Comparison of ENCODE assay signal across 26 cellular contexts in the genomic region with DNA sequence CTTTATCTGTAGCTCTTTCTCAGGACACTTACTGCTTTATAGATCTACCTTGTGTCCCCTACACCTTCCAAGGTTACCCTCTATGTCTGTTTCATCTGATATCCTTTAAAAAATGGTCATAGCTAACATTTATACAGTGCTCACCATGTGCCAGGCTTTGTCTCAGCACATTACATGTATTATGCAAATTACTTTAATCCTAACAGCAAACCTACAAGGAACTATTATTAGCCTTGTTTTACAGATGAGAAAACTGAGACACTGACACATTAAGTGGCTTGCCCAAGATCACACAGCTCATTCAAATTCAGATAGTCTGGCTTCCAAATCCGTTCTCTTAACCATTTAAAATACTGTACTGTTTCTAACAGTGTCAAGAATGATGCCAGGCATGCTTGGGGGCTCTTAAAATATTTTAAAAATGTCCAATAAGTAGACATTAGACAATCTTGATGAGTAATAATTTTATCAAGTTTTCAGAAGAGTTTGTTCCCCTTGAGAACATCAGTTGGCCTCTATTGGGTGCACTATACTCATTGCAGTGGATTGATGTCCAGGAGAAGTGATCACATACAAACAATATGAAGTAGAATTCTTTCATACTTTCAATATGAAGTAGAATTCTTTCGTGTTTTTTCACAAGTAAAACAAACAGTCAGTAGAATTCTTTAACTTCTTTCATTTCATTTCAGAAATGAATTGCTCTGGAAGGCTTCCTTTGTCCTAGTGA.
DNase-seq lines count a peak whose midpoint lies in the region; ATAC-seq, FAIRE-seq and TF ChIP-seq lines count a peak whose summit lies in the region.
"Had no signal": no experiment of that assay in that cellular context is flagged by ENCODE, and none has a peak within 500 bp of the region (broad histone marks: within the 10 kb centered on the region; RNA-seq: fewer than 3 reads in every experiment).

No MANE protein-coding gene starts in this region.

- H2AFZ ChIP-seq in IMR-90 (replicated peaks; ENCODE audit: low read length, poor library complexity) (no peak overlapping the region), astrocyte (ENCODE audit: low read depth, low read length) (no peak overlapping the region), neural cell (ENCODE audit: low read depth, low read length) (peak overlapping the region; percentile 9)

- H3K4me1 Mint-ChIP-seq in astrocyte (ENCODE audit: low read depth, unreplicated experiment) (peaks cover 3% of the 10 kb centered on the region), endodermal cell (peaks cover 20% of the 10 kb centered on the region)
- H3K4me1 Mint-ChIP-seq: neural crest cell had no signal

- H3K4me2 ChIP-seq in IMR-90 (ENCODE audit: low read depth, low read length) = no peak overlapping the region
- H3K4me2 ChIP-seq in astrocyte (ENCODE audit: low read length) = no peak overlapping the region
- H3K4me2 ChIP-seq in neural cell (ENCODE audit: low read length) = peak overlapping the region; percentile 60
- H3K4me2 ChIP-seq: BLaER1 treated with 17β-estradiol and CSF1 and Interleukin-3, amounts not matched to agents 10 nM and 100 nM had no signal

- no peak overlapping the region for H2BK20ac ChIP-seq in IMR-90 (ENCODE audit: low read depth, low read length)

- H3K4ac ChIP-seq in IMR-90 (ENCODE audit: low read depth, low read length) = no peak overlapping the region

- H3K4me3 Mint-ChIP-seq in astrocyte (ENCODE audit: unreplicated experiment) (no peak overlapping the region), endodermal cell (no peak overlapping the region)
- H3K4me3 Mint-ChIP-seq: neural crest cell had no signal

- no peak overlapping the region for H3K14ac ChIP-seq in IMR-90 (replicated peaks; ENCODE audit: low read depth, low read length)

- H4K91ac ChIP-seq in IMR-90 (ENCODE audit: insufficient read depth, low read depth, low read length) = no peak overlapping the region

- H3K36me3 ChIP-seq in IMR-90 (ENCODE audit: control insufficient read depth, insufficient read depth, low read length) (no peaks in the 10 kb centered on the region), astrocyte (ENCODE audit: insufficient read depth, low read length) (no peaks in the 10 kb centered on the region), neural cell (ENCODE audit: insufficient read depth, low read length) (no peaks in the 10 kb centered on the region), endodermal cell (ENCODE audit: control insufficient read depth, insufficient read depth, low read length) (no peaks in the 10 kb centered on the region)
- H3K36me3 ChIP-seq: BLaER1 treated with 17β-estradiol and CSF1 and Interleukin-3, amounts not matched to agents 10 nM and 100 nM; cardiac muscle cell; lower lobe of right lung; sigmoid colon had no signal

- H2BK120ac ChIP-seq in IMR-90 (ENCODE audit: low read depth, low read length) = no peak overlapping the region

- H3K27me3 Mint-ChIP-seq in astrocyte (ENCODE audit: low read depth, unreplicated experiment) = peaks cover 2% of the 10 kb centered on the region
- H3K27me3 Mint-ChIP-seq in endodermal cell (ENCODE audit: insufficient read depth) = no peaks in the 10 kb centered on the region

- POLR2A ChIA-PET in AG04449 (lab: Yijun Ruan, JAX) = no interaction called here
- POLR2A ChIA-PET in IMR-90 (lab: Charles Lee; ENCODE audit: unreplicated experiment) = no interaction called here

- H4K8ac ChIP-seq in IMR-90 (ENCODE audit: low read depth in 2 of 2, low read length in 2 of 2) = no peak overlapping the region

- in situ Hi-C loops in IMR-90 (cut with MboI; ENCODE audit: low sequenced_read_pairs) = no loop called here

- no peak overlapping the region for H2BK5ac ChIP-seq in IMR-90 (ENCODE audit: low read depth, low read length, poor library complexity, severe bottlenecking)

- no CpG with 5 or more reads among the region's 2 CpGs for WGBS in IMR-90 (ENCODE audit: extremely low coverage in 2 of 2, insufficient read length in 1 of 2), 2 experiments
- 87% methylated on average over 2 of the region's 2 CpGs; no CpG with 5 or more reads in 1 of the 2 experiments for WGBS in endodermal cell (ENCODE audit: insufficient coverage in 1 of 2, insufficient read length in 1 of 2), 2 experiments

- H4K5ac ChIP-seq in IMR-90 (ENCODE audit: low read depth, low read length) = no peak overlapping the region

- H3K4me1 ChIP-seq in IMR-90 (ENCODE audit: control insufficient read depth, insufficient read depth, low read length) = no peaks in the 10 kb centered on the region
- H3K4me1 ChIP-seq in astrocyte (ENCODE audit: insufficient read depth, low read length) = peaks cover 3% of the 10 kb centered on the region
- no peaks in the 10 kb centered on the region for H3K4me1 ChIP-seq in endodermal cell (ENCODE audit: control insufficient read depth, insufficient read depth, low read length)
- H3K4me1 ChIP-seq: Caco-2, lower lobe of right lung, sigmoid colon had no signal

- H3K79me1 ChIP-seq in IMR-90 (ENCODE audit: low read depth in 1 of 2, low read length in 2 of 2) = no peaks in the 10 kb centered on the region

- ATAC-seq in IMR-90 (ENCODE audit: low read depth) = peak; percentile 46; the same call in 1 of the 2 replicates
- no peak for ATAC-seq in GM21381 (IDR thresholded peaks at IDR 0.05; ENCODE audit: unreplicated experiment)
- ATAC-seq in GM21423 (IDR thresholded peaks at IDR 0.05; ENCODE audit: unreplicated experiment) = no peak
- ATAC-seq in GM18511 (IDR thresholded peaks at IDR 0.05; ENCODE audit: unreplicated experiment) = no peak

- no peak overlapping the region for H3K18ac ChIP-seq in IMR-90 (ENCODE audit: low read depth, low read length)

- H2AK5ac ChIP-seq in IMR-90 (ENCODE audit: low read depth, low read length) = no peak overlapping the region

- CTCF ChIA-PET in AG04449 (lab: Yijun Ruan, JAX) = no interaction called here
- CTCF ChIA-PET in IMR-90 (lab: Yijun Ruan, JAX) = no interaction called here

- DNase-seq in AG04449 (ENCODE audit: low read depth, low spot score) (peak; percentile 23), IMR-90 (no peak), astrocyte (ENCODE audit: low read depth) (peak; percentile 14), endodermal cell (no peak)
- DNase-seq: activated CD4-positive, alpha-beta T cell treated with anti-CD3 and anti-CD28 coated beads for 48 hours; activated naive CD4-positive, alpha-beta T cell treated with Interleukin-2 at 50 U/mL for 16 hours; activated T-cell treated with anti-CD3 and anti-CD28 coated beads, Interleukin-2, amount 50 U/mL, for 48 hours; amygdala; Caco-2; dermis blood vessel endothelial cell; DND-41; KBM-7; kidney; lower lobe of right lung; NCI-H187 treated with DMSO at 0.1 percent for 48 hours; NCI-H774; OCI-M1; sigmoid colon had no signal

- dilution Hi-C loops in IMR-90 (cut with HindIII; ENCODE audit: low sequenced_read_pairs, unreplicated experiment) = no loop called here

- H3F3A ChIP-seq in neural cell (ENCODE audit: insufficient read depth, low read length, poor library complexity, severe bottlenecking) = no peaks in the 10 kb centered on the region

- H3K23ac ChIP-seq in IMR-90 (ENCODE audit: low read depth, low read length) = no peak overlapping the region

- H3K27me3 ChIP-seq in IMR-90 (ENCODE audit: control insufficient read depth, insufficient read depth, low read length) (no peaks in the 10 kb centered on the region; the same call in 1 of the 2 replicates), astrocyte (ENCODE audit: insufficient read depth, low read length) (no peaks in the 10 kb centered on the region), neural cell (ENCODE audit: insufficient read depth, low read depth, low read length) (no peaks in the 10 kb centered on the region), endodermal cell (ENCODE audit: control insufficient read depth, insufficient read depth, low read length, poor library complexity, severe bottlenecking) (no peaks in the 10 kb centered on the region)
- H3K27me3 ChIP-seq: BLaER1 treated with 17β-estradiol and CSF1 and Interleukin-3, amounts not matched to agents 10 nM and 100 nM; cardiac muscle cell; sigmoid colon had no signal

- FAIRE-seq in astrocyte (lab: Jason Lieb, UNC) = no peak
- FAIRE-seq: kidney had no signal

- TF ChIP-seq RAD21 in IMR-90 (IDR thresholded peaks at IDR 0.05; ENCODE audit: low read length) (no peak), neural cell (conservative IDR thresholded peaks at IDR 0.05) (no peak)

- H4K20me1 ChIP-seq in IMR-90 (ENCODE audit: insufficient read depth, low read length) = no peaks in the 10 kb centered on the region
- H4K20me1 ChIP-seq in astrocyte (ENCODE audit: insufficient read depth, low read length) = no peaks in the 10 kb centered on the region
- H4K20me1 ChIP-seq in neural cell (ENCODE audit: insufficient read depth) = no peaks in the 10 kb centered on the region
- H4K20me1 ChIP-seq: BLaER1 treated with 17β-estradiol and CSF1 and Interleukin-3, amounts not matched to agents 10 nM and 100 nM had no signal

- H3K9me3 Mint-ChIP-seq in astrocyte (ENCODE audit: unreplicated experiment) = no peaks in the 10 kb centered on the region
- H3K9me3 Mint-ChIP-seq in endodermal cell = no peaks in the 10 kb centered on the region
- H3K9me3 Mint-ChIP-seq: neural crest cell had no signal

- no peak overlapping the region for H2BK15ac ChIP-seq in IMR-90 (ENCODE audit: low read depth, low read length)

- intact Hi-C loops in IMR-90 (cut with micrococcal nuclease) = no loop called here

- H2AK9ac ChIP-seq in IMR-90 (replicated peaks; ENCODE audit: low read depth, low read length, poor library complexity) = no peak overlapping the region

- no peaks in the 10 kb centered on the region for H3K9me3 ChIP-seq in IMR-90 (ENCODE audit: control insufficient read depth, insufficient read depth, low read length)
- H3K9me3 ChIP-seq in astrocyte (ENCODE audit: insufficient read depth, low read depth, low read length) = no peaks in the 10 kb centered on the region
- no peaks in the 10 kb centered on the region for H3K9me3 ChIP-seq in neural cell (ENCODE audit: low read length)
- no peaks in the 10 kb centered on the region for H3K9me3 ChIP-seq in endodermal cell (ENCODE audit: control insufficient read depth, low read length)
- H3K9me3 ChIP-seq: BLaER1 treated with 17β-estradiol and CSF1 and Interleukin-3, amounts not matched to agents 10 nM and 100 nM; Caco-2; lower lobe of right lung; sigmoid colon had no signal

- no peak overlapping the region for H3K4me3 ChIP-seq in AG04449 (ENCODE audit: low read depth, low read length)
- H3K4me3 ChIP-seq in IMR-90 (ENCODE audit: insufficient read depth, low read depth, low read length) = no peak overlapping the region
- H3K4me3 ChIP-seq in astrocyte (ENCODE audit: insufficient read depth, low read depth, low read length) = no peak overlapping the region
- peak overlapping the region; percentile 13 for H3K4me3 ChIP-seq in neural cell (ENCODE audit: low read length)
- no peak overlapping the region for H3K4me3 ChIP-seq in endodermal cell (ENCODE audit: low read length)
- H3K4me3 ChIP-seq: BLaER1 treated with 17β-estradiol and CSF1 and Interleukin-3, amounts not matched to agents 10 nM and 100 nM; cardiac muscle cell; lower lobe of right lung; sigmoid colon had no signal

- H3K27ac Mint-ChIP-seq in astrocyte (ENCODE audit: unreplicated experiment) (no peak overlapping the region), endodermal cell (no peak overlapping the region)

- H3K56ac ChIP-seq in IMR-90 (ENCODE audit: extremely low read depth, insufficient read depth, low read length) = no peak overlapping the region

- no peak overlapping the region for H3K9ac ChIP-seq in IMR-90 (ENCODE audit: low read depth, low read length)
- H3K9ac ChIP-seq in astrocyte (ENCODE audit: low read length) = no peak overlapping the region
- peak overlapping the region; percentile 36 for H3K9ac ChIP-seq in neural cell (ENCODE audit: low read length)
- H3K9ac ChIP-seq in endodermal cell (ENCODE audit: extremely low read depth, low read length, poor library complexity, severe bottlenecking) = no peak overlapping the region
- H3K9ac ChIP-seq: BLaER1 treated with 17β-estradiol and CSF1 and Interleukin-3, amounts not matched to agents 10 nM and 100 nM had no signal

- BruUV-seq in IMR-90 (replicated peaks; lab: Mats Ljungman, UMichigan) = no TSS peak

- no peak for TF ChIP-seq EP300 in neural cell (conservative IDR thresholded peaks at IDR 0.05; ENCODE audit: poor library complexity, severe bottlenecking)

- H3K9me1 ChIP-seq in IMR-90 (ENCODE audit: insufficient read depth, low read length) = no peaks in the 10 kb centered on the region

- no peak for TF ChIP-seq POLR2A in IMR-90 (IDR thresholded peaks at IDR 0.05; ENCODE audit: low read depth, low read length)

- H3K27ac ChIP-seq in IMR-90 (ENCODE audit: insufficient read depth, low read length) = no peak overlapping the region
- peak overlapping the region; percentile 32 for H3K27ac ChIP-seq in astrocyte (ENCODE audit: low read depth, low read length)
- peak overlapping the region; percentile 67 for H3K27ac ChIP-seq in neural cell (ENCODE audit: low read length)
- no peak overlapping the region for H3K27ac ChIP-seq in endodermal cell (ENCODE audit: low read depth, low read length)
- H3K27ac ChIP-seq: BLaER1 treated with 17β-estradiol and CSF1 and Interleukin-3, amounts not matched to agents 10 nM and 100 nM; cardiac muscle cell; lower lobe of right lung; sigmoid colon; VCaP had no signal

- TF ChIP-seq CTCF in AG04449 (IDR thresholded peaks at IDR 0.05; ENCODE audit: insufficient read depth, low read length, missing control alignments) (no peak), IMR-90 (conservative IDR thresholded peaks at IDR 0.05; ENCODE audit: low read depth, low read length) (no peak), astrocyte (IDR thresholded peaks at IDR 0.05; ENCODE audit: insufficient read depth, low read depth, low read length) (no peak), neural cell (IDR thresholded peaks at IDR 0.05; ENCODE audit: poor library complexity, severe bottlenecking) (no peak), endodermal cell (conservative IDR thresholded peaks at IDR 0.05) (no peak)

- no peaks in the 10 kb centered on the region for H3K36me3 Mint-ChIP-seq in astrocyte (ENCODE audit: low read depth, unreplicated experiment)
- no peaks in the 10 kb centered on the region for H3K36me3 Mint-ChIP-seq in endodermal cell (ENCODE audit: low read depth)

- no peaks in the 10 kb centered on the region for H3K9me2 ChIP-seq in neural cell (ENCODE audit: insufficient read depth, low read length)

- H3K79me2 ChIP-seq in astrocyte (ENCODE audit: insufficient read depth, low read length) = no peaks in the 10 kb centered on the region
- no peaks in the 10 kb centered on the region for H3K79me2 ChIP-seq in neural cell (replicated peaks; ENCODE audit: insufficient read depth, low read length)

Comparison
In these comparisons a context has a peak if more than half of its experiments do, and no peak if none do; other contexts are left out.
1. DNase-seq: peak in AG04449 (single experiment) and astrocyte (single experiment); none in IMR-90 (single experiment) and endodermal cell (single experiment).
2. H3K27ac ChIP-seq: peak in astrocyte (single experiment) and neural cell (single experiment); none in IMR-90 (single experiment) and endodermal cell (single experiment).